ENCODE assay signal across 8 cellular contexts in genomic region chr16:48365601-48366164, GRCh38. TPM values are rescaled to one million over a fixed set of nuclear protein-coding genes. Genes with fewer than 3 reads are reported as not detected.
A peak's percentile ranks its signal among the peaks of the same experiment; 100 is the strongest.
DNase-seq lines count a peak whose midpoint lies in the region; ATAC-seq and TF ChIP-seq lines count a peak whose summit lies in the region.

No MANE protein-coding gene starts in this region.

- POLR2A ChIA-PET in AG04449 (lab: Yijun Ruan, JAX), result interaction anchor here (0.6 to 1.9 kb wide), 9 partner anchors 12 to 258 kb away, joined by 3 to 8 read pairs (median 4); no protein-coding TSS in a partner anchor
- POLR2A ChIA-PET in activated CD8-positive, alpha-beta T cell treated with anti-CD3 and anti-CD28 coated beads for 36 hours (lab: Charles Lee), result interaction anchor here (0.7 to 3.7 kb wide), 11 partner anchors 10 to 1392 kb away, joined by 3 to 28 read pairs (median 3); partner anchors contain the start of genes DNAJA2 and SIAH1

- no peaks in the 10 kb centered on the region for H3K9me3 Mint-ChIP-seq in activated CD8-positive, alpha-beta T cell treated with anti-CD3 and anti-CD28 coated beads for 36 hours

- ATAC-seq in GM18868 (IDR thresholded peaks at IDR 0.05; ENCODE audit: unreplicated experiment), result peak; percentile 90
- ATAC-seq in HG03095 (IDR thresholded peaks at IDR 0.05; ENCODE audit: unreplicated experiment), result peak; percentile 91
- ATAC-seq in activated CD8-positive, alpha-beta T cell treated with anti-CD3 and anti-CD28 coated beads for 36 hours, result peak; percentile 97

- peak; percentile 19 for DNase-seq in AG04449 (ENCODE audit: low read depth, low spot score)
- DNase-seq in NCI-H510A treated with DMSO at 0.1 percent for 48 hours (lab: John Stamatoyannopoulos, UW), result peak; percentile 88
- DNase-seq in activated CD8-positive, alpha-beta T cell treated with anti-CD3 and anti-CD28 coated beads for 36 hours, result peak; percentile 88
- peak; percentile 53 for DNase-seq in effector CD4-positive, alpha-beta T cell
- peak; percentile 90 for DNase-seq in medulla oblongata (ENCODE audit: extremely low spot score)
- DNase-seq in stimulated activated CD4-positive, alpha-beta T cell treated with anti-CD3 and anti-CD28 coated beads, TNF-alpha, amount 100 ng/mL, for 4 hours (ENCODE audit: low read depth in 3 of 3), result peak; percentile 54 to 64 (median 62)

- no peaks in the 10 kb centered on the region for H3K27me3 Mint-ChIP-seq in activated CD8-positive, alpha-beta T cell treated with anti-CD3 and anti-CD28 coated beads for 36 hours

- peaks cover 8% of the 10 kb centered on the region for H3K36me3 Mint-ChIP-seq in activated CD8-positive, alpha-beta T cell treated with anti-CD3 and anti-CD28 coated beads for 36 hours (ENCODE audit: low read depth)

- peak; percentile 10 for TF ChIP-seq CTCF in AG04449 (IDR thresholded peaks at IDR 0.05; ENCODE audit: insufficient read depth, low read length, missing control alignments)
- no peak for TF ChIP-seq CTCF in activated CD8-positive, alpha-beta T cell treated with anti-CD3 and anti-CD28 coated beads for 36 hours (IDR thresholded peaks at IDR 0.05)

- peak overlapping the region; percentile 61 for H3K4me3 ChIP-seq in AG04449 (ENCODE audit: low read depth, low read length)

- H3K27ac Mint-ChIP-seq in activated CD8-positive, alpha-beta T cell treated with anti-CD3 and anti-CD28 coated beads for 36 hours, result peak overlapping the region; percentile 99

- intact Hi-C loops in activated CD8-positive, alpha-beta T cell treated with anti-CD3 and anti-CD28 coated beads for 36 hours (cut with micrococcal nuclease), result loop anchor here (2.0 to 5.0 kb wide), 2 partner anchors 19 to 247 kb away; partner anchors contain the start of genes N4BP1 and SIAH1

- CTCF ChIA-PET in AG04449 (lab: Yijun Ruan, JAX), result interaction anchor here (0.8 to 6.8 kb wide), 7 partner anchors 11 to 265 kb away, joined by 3 to 61 read pairs (median 4); partner anchors contain the start of gene N4BP1
- CTCF ChIA-PET in activated CD8-positive, alpha-beta T cell treated with anti-CD3 and anti-CD28 coated beads for 36 hours (lab: Charles Lee), result interaction anchor here (0.9 to 4.4 kb wide), 5 partner anchors 11 to 265 kb away, joined by 3 to 30 read pairs (median 7); no protein-coding TSS in a partner anchor

- peak overlapping the region; percentile 98 for H3K4me3 Mint-ChIP-seq in activated CD8-positive, alpha-beta T cell treated with anti-CD3 and anti-CD28 coated beads for 36 hours

- peaks cover 52% of the 10 kb centered on the region for H3K4me1 Mint-ChIP-seq in activated CD8-positive, alpha-beta T cell treated with anti-CD3 and anti-CD28 coated beads for 36 hours (ENCODE audit: low read depth)

RNA-seq across cellular contexts. Expression of gene SIAH1, which starts 19.5 kb away (rescaled TPM):
- total RNA-seq in activated CD8-positive, alpha-beta T cell treated with anti-CD3 and anti-CD28 coated beads for 36 hours, result 10 to 100 TPM; 13.3 to 14.3 TPM

Comparison
In these comparisons a context has a peak if more than half of its experiments do, and no peak if none do; other contexts are left out.
1. Peak in every context shown above with its lines: DNase-seq, ATAC-seq and H3K4me3 ChIP-seq.
2. DNase-seq: peak in every context shown above with its lines; median percentile 90 in medulla oblongata; 88 in NCI-H510A treated with DMSO at 0.1 percent for 48 hours; 88 in activated CD8-positive, alpha-beta T cell treated with anti-CD3 and anti-CD28 coated beads for 36 hours; 62 in stimulated activated CD4-positive, alpha-beta T cell treated with anti-CD3 and anti-CD28 coated beads, TNF-alpha, amount 100 ng/mL, for 4 hours; 53 in effector CD4-positive, alpha-beta T cell; 19 in AG04449.